ENCODE assay signal across 16 cellular contexts in genomic region chr1:177753655-177754054, GRCh38.
"Had no signal": no experiment of that assay in that cellular context is flagged by ENCODE, and none has a peak within 500 bp of the region (broad histone marks: within the 10 kb centered on the region; RNA-seq: fewer than 3 reads in every experiment).

No MANE protein-coding gene starts in this region.

- DNase-seq: activated CD4-positive, alpha-beta T cell treated with anti-CD3 and anti-CD28 coated beads, Interleukin-2, amount 50 U/mL, for 1 hour; activated CD4-positive, CD25-positive, alpha-beta regulatory T cell; activated T-cell treated with anti-CD3 and anti-CD28 coated beads, Interleukin-2, amount 50 U/mL, for 1 hour; esophagus squamous epithelium; foreskin fibroblast; heart left ventricle; kidney glomerular epithelial cell; right cardiac atrium; small intestine; T-helper 17 cell; tibial artery; uterus had no signal

- H3K27me3 ChIP-seq: breast epithelium, esophagus squamous epithelium, tibial artery, uterus had no signal

- H3K27ac ChIP-seq: breast epithelium, esophagus squamous epithelium, heart left ventricle, parathyroid adenoma, tibial artery, uterus had no signal

- ATAC-seq: heart left ventricle, right cardiac atrium, T-helper 17 cell had no signal

- FAIRE-seq: colon, small intestine had no signal

- H3K36me3 ChIP-seq: breast epithelium, esophagus squamous epithelium, heart left ventricle, tibial artery, uterus had no signal

- H3K27me3 Mint-ChIP-seq: activated naive CD4-positive, alpha-beta T cell treated with anti-CD3 and anti-CD28 coated beads, Interleukin-2, amount 50 U/mL, for 24 hours; T-helper 17 cell had no signal

- H3K4me1 Mint-ChIP-seq: activated naive CD4-positive, alpha-beta T cell treated with anti-CD3 and anti-CD28 coated beads, Interleukin-2, amount 50 U/mL, for 24 hours; T-helper 17 cell had no signal

- H3K4me3 ChIP-seq: breast epithelium, esophagus squamous epithelium, heart left ventricle, tibial artery, uterus had no signal

- H3K4me1 ChIP-seq: breast epithelium, esophagus squamous epithelium, heart left ventricle, parathyroid adenoma, tibial artery, uterus had no signal

- H3K9me3 ChIP-seq: esophagus squamous epithelium, tibial artery, uterus had no signal

- H3K27ac Mint-ChIP-seq: activated naive CD4-positive, alpha-beta T cell treated with anti-CD3 and anti-CD28 coated beads, Interleukin-2, amount 50 U/mL, for 24 hours; T-helper 17 cell had no signal

- H3K4me3 Mint-ChIP-seq: activated naive CD4-positive, alpha-beta T cell treated with anti-CD3 and anti-CD28 coated beads, Interleukin-2, amount 50 U/mL, for 24 hours; T-helper 17 cell had no signal

- H3K36me3 Mint-ChIP-seq: activated naive CD4-positive, alpha-beta T cell treated with anti-CD3 and anti-CD28 coated beads, Interleukin-2, amount 50 U/mL, for 24 hours had no signal
